ENCODE assay signal across 12 cellular contexts in genomic region chr5:34957299-34957698, GRCh38. TPM values are rescaled to one million over a fixed set of nuclear protein-coding genes. Genes with fewer than 3 reads are reported as not detected.
A peak's percentile ranks its signal among the peaks of the same experiment; 100 is the strongest.
DNase-seq lines count a peak whose midpoint lies in the region; ATAC-seq and TF ChIP-seq lines count a peak whose summit lies in the region.
"Had no signal": no experiment of that assay in that cellular context is flagged by ENCODE, and none has a peak within 500 bp of the region (broad histone marks: within the 10 kb centered on the region; RNA-seq: fewer than 3 reads in every experiment).

No MANE protein-coding gene starts in this region.

- H3K4me1 ChIP-seq in subcutaneous abdominal adipose tissue (ENCODE audit: control insufficient read depth in 5 of 5, insufficient read depth in 5 of 5, low read length in 5 of 5), result peaks cover 0 to 10% (median 0%) of the 10 kb centered on the region in 5 donors
- H3K4me1 ChIP-seq: Peyer's patch had no signal

- no peak for TF ChIP-seq CTCF in fibroblast of villous mesenchyme (IDR thresholded peaks at IDR 0.05; ENCODE audit: insufficient read depth, low read depth, low read length)

- no peak overlapping the region for H3K9ac ChIP-seq in subcutaneous abdominal adipose tissue (ENCODE audit: low read length in 5 of 5)

- H3K27me3 ChIP-seq in subcutaneous abdominal adipose tissue (ENCODE audit: control insufficient read depth in 5 of 5, insufficient read depth in 4 of 5, low read length in 5 of 5), result no peaks in the 10 kb centered on the region
- H3K27me3 ChIP-seq: Peyer's patch had no signal

- H3K36me3 ChIP-seq in subcutaneous abdominal adipose tissue (ENCODE audit: control insufficient read depth in 5 of 5, insufficient read depth in 5 of 5, low read length in 5 of 5), result peaks cover 10 to 21% (median 14%) of the 10 kb centered on the region in 5 donors

- peak; percentile 47 for DNase-seq in GM04503 (ENCODE audit: low read depth)
- DNase-seq in astrocyte of the hippocampus (ENCODE audit: low read depth, low spot score), result peak; percentile 24
- DNase-seq in fibroblast of villous mesenchyme (ENCODE audit: low read depth), result peak; percentile 14
- DNase-seq in NCI-H146 (lab: John Stamatoyannopoulos, UW), result no peak
- DNase-seq in cortex of kidney (lab: John Stamatoyannopoulos, UW), result no peak
- DNase-seq: DMS153, NCI-H1930, NCI-H510A, Peyer's patch had no signal

- H3K4me3 ChIP-seq in fibroblast of villous mesenchyme (ENCODE audit: low read depth, low read length), result no peak overlapping the region
- H3K4me3 ChIP-seq in subcutaneous abdominal adipose tissue (ENCODE audit: low read depth in 1 of 5, low read length in 5 of 5), result no peak overlapping the region
- H3K4me3 ChIP-seq: Peyer's patch had no signal

- H3K27ac ChIP-seq in subcutaneous abdominal adipose tissue (ENCODE audit: low read depth, low read length), result peak overlapping the region; percentile 23
- H3K27ac ChIP-seq: C4-2B, Peyer's patch had no signal

- H3K9me3 ChIP-seq in subcutaneous abdominal adipose tissue (ENCODE audit: control insufficient read depth in 5 of 5, low read length in 5 of 5), result no peaks in the 10 kb centered on the region
- H3K9me3 ChIP-seq: Peyer's patch had no signal

- no peak for ATAC-seq in HG03039 (IDR thresholded peaks at IDR 0.05; ENCODE audit: unreplicated experiment)

RNA-seq across cellular contexts. Expression of gene DNAJC21, which starts 27.9 kb away (rescaled TPM):
- total RNA-seq in fibroblast of villous mesenchyme, result 22.2 and 44.5 TPM in 2 replicates

RNA-seq across cellular contexts. Expression of gene BRIX1, which starts 41.8 kb away (rescaled TPM):
- 38.7 and 88.9 TPM in 2 replicates for total RNA-seq in fibroblast of villous mesenchyme

RNA-seq across cellular contexts. Expression of gene RAD1, which starts 42.0 kb away (rescaled TPM):
- total RNA-seq in fibroblast of villous mesenchyme, result 52.5 and 68.7 TPM in 2 replicates

Comparison
In these comparisons a context has a peak if more than half of its experiments do, and no peak if none do; other contexts are left out.
1. DNase-seq: peak in GM04503 (single experiment), astrocyte of the hippocampus (single experiment) and fibroblast of villous mesenchyme (single experiment); none in NCI-H146 (single experiment) and cortex of kidney (single experiment).